In the genomic region with DNA sequence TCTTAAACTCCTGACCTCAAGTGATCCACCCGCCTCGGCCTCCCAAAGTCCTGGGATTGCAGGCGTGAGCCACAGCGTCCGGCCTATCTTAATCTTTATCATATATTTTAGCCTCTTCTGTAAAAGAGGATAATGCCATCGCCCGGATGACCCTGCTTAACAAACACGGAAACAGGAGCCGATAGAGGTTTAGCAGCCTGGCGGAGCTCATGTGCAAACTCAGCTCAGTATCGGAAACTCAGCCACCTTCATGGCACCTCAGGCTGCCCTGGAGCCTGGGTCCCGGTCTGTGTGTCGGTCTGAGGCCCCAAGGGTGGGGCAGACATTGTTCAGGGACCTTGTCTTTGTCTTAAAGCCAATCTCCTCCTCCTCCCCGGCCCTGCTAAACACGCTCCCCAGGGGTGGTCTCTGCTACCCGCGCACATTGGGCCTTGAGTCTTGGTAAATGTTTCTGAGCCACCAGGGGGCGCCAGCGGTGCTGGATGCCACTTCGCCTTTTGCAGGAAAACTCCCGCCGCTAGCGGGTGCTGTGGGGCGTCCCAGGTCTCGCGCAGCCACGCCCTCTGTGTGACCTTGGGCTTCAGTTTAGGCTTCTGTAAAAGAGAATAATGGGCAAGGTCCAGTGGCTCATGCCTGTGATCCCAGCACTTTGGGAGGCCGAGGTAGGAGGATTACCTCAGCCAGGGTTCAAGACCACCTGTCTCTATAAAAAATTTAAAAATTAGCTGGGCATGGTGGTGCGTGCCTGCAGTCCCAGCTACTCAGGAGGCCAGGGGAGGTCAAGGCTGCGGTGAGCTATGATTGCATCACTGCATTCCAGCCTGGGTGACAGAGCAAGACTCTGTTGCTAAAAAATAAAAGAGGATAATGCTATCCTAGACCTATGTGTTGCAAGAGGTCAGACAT, we compare ENCODE assay signal across 1 cellular context.
A peak's percentile ranks its signal among the peaks of the same experiment; 100 is the strongest.
TF ChIP-seq lines count a peak whose summit lies in the region.

No MANE protein-coding gene starts in this region.

TF ChIP-seq in GM12878, 131 proteins besides CTCF, POLR2A, EP300 and RAD21 (continued from another document):
- TF ChIP-seq, protein P1, sequence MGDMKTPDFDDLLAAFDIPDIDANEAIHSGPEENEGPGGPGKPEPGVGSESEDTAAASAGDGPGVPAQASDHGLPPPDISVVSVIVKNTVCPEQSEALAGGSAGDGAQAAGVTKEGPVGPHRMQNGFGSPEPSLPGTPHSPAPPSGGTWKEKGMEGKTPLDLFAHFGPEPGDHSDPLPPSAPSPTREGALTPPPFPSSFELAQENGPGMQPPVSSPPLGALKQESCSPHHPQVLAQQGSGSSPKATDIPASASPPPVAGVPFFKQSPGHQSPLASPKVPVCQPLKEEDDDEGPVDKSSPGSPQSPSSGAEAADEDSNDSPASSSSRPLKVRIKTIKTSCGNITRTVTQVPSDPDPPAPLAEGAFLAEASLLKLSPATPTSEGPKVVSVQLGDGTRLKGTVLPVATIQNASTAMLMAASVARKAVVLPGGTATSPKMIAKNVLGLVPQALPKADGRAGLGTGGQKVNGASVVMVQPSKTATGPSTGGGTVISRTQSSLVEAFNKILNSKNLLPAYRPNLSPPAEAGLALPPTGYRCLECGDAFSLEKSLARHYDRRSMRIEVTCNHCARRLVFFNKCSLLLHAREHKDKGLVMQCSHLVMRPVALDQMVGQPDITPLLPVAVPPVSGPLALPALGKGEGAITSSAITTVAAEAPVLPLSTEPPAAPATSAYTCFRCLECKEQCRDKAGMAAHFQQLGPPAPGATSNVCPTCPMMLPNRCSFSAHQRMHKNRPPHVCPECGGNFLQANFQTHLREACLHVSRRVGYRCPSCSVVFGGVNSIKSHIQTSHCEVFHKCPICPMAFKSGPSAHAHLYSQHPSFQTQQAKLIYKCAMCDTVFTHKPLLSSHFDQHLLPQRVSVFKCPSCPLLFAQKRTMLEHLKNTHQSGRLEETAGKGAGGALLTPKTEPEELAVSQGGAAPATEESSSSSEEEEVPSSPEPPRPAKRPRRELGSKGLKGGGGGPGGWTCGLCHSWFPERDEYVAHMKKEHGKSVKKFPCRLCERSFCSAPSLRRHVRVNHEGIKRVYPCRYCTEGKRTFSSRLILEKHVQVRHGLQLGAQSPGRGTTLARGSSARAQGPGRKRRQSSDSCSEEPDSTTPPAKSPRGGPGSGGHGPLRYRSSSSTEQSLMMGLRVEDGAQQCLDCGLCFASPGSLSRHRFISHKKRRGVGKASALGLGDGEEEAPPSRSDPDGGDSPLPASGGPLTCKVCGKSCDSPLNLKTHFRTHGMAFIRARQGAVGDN (IDR thresholded peaks at IDR 0.05): peak; percentile 67; the same call in 1 of the 2 replicates
- peak; percentile 23 for TF ChIP-seq KLF5 (IDR thresholded peaks at IDR 0.05; ENCODE audit: partially characterized antibody)
- TF ChIP-seq, protein P2, sequence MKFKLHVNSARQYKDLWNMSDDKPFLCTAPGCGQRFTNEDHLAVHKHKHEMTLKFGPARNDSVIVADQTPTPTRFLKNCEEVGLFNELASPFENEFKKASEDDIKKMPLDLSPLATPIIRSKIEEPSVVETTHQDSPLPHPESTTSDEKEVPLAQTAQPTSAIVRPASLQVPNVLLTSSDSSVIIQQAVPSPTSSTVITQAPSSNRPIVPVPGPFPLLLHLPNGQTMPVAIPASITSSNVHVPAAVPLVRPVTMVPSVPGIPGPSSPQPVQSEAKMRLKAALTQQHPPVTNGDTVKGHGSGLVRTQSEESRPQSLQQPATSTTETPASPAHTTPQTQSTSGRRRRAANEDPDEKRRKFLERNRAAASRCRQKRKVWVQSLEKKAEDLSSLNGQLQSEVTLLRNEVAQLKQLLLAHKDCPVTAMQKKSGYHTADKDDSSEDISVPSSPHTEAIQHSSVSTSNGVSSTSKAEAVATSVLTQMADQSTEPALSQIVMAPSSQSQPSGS (IDR thresholded peaks at IDR 0.05; ENCODE audit: low read length): no peak
- TF ChIP-seq, protein P3, sequence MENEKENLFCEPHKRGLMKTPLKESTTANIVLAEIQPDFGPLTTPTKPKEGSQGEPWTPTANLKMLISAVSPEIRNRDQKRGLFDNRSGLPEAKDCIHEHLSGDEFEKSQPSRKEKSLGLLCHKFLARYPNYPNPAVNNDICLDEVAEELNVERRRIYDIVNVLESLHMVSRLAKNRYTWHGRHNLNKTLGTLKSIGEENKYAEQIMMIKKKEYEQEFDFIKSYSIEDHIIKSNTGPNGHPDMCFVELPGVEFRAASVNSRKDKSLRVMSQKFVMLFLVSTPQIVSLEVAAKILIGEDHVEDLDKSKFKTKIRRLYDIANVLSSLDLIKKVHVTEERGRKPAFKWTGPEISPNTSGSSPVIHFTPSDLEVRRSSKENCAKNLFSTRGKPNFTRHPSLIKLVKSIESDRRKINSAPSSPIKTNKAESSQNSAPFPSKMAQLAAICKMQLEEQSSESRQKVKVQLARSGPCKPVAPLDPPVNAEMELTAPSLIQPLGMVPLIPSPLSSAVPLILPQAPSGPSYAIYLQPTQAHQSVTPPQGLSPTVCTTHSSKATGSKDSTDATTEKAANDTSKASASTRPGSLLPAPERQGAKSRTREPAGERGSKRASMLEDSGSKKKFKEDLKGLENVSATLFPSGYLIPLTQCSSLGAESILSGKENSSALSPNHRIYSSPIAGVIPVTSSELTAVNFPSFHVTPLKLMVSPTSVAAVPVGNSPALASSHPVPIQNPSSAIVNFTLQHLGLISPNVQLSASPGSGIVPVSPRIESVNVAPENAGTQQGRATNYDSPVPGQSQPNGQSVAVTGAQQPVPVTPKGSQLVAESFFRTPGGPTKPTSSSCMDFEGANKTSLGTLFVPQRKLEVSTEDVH (IDR thresholded peaks at IDR 0.05; ENCODE audit: low read depth, partially characterized antibody): no peak
- TF ChIP-seq, protein P4, sequence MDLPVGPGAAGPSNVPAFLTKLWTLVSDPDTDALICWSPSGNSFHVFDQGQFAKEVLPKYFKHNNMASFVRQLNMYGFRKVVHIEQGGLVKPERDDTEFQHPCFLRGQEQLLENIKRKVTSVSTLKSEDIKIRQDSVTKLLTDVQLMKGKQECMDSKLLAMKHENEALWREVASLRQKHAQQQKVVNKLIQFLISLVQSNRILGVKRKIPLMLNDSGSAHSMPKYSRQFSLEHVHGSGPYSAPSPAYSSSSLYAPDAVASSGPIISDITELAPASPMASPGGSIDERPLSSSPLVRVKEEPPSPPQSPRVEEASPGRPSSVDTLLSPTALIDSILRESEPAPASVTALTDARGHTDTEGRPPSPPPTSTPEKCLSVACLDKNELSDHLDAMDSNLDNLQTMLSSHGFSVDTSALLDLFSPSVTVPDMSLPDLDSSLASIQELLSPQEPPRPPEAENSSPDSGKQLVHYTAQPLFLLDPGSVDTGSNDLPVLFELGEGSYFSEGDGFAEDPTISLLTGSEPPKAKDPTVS (IDR thresholded peaks at IDR 0.05; ENCODE audit: low read depth, low read length): no peak
- no peak for TF ChIP-seq BRCA1 (IDR thresholded peaks at IDR 0.05; ENCODE audit: low read depth, low read length)
- TF ChIP-seq IKZF1 (conservative IDR thresholded peaks at IDR 0.05): peak; percentile 63; the same call in 1 of the 2 replicates
- peak; percentile 15; the same call in 1 of the 2 replicates for TF ChIP-seq ZNF217 (IDR thresholded peaks at IDR 0.05)
